In genomic region chr3:151204530-151205401, GRCh38 we compare ENCODE assay signal across 19 cellular contexts. TPM values are rescaled to one million over a fixed set of nuclear protein-coding genes. Genes with fewer than 3 reads are reported as not detected.
A peak's percentile ranks its signal among the peaks of the same experiment; 100 is the strongest.
DNase-seq lines count a peak whose midpoint lies in the region; ATAC-seq, FAIRE-seq and TF ChIP-seq lines count a peak whose summit lies in the region.
"Had no signal": no experiment of that assay in that cellular context is flagged by ENCODE, and none has a peak within 500 bp of the region (broad histone marks: within the 10 kb centered on the region; RNA-seq: fewer than 3 reads in every experiment).

No MANE protein-coding gene starts in this region.

- peak overlapping the region; percentile 58; the same call in 1 of the 2 replicates for H2AFZ ChIP-seq in SK-N-SH (ENCODE audit: low read depth)
- H2AFZ ChIP-seq: neural progenitor cell had no signal

- TF ChIP-seq CTCF in SK-N-SH (IDR thresholded peaks at IDR 0.05): no peak
- TF ChIP-seq CTCF in tibial nerve (IDR thresholded peaks at IDR 0.05): no peak

- POLR2A ChIA-PET in SK-N-SH (lab: Yijun Ruan, JAX): no interaction called here
- POLR2A ChIA-PET in naive thymus-derived CD8-positive, alpha-beta T cell (lab: Charles Lee): interaction anchor here (1.0 to 1.4 kb wide), 2 partner anchors 19 to 34 kb away, joined by 3 read pairs; no protein-coding TSS in a partner anchor

- TF ChIP-seq RAD21 in SK-N-SH (IDR thresholded peaks at IDR 0.05; ENCODE audit: low read length): no peak

- H3K27me3 ChIP-seq in SK-N-SH (ENCODE audit: insufficient read depth) (no peaks in the 10 kb centered on the region), tibial nerve (no peaks in the 10 kb centered on the region)
- H3K27me3 ChIP-seq: BLaER1, neural progenitor cell had no signal

- ATAC-seq in SK-N-SH treated with all-trans-retinoic acid at 6 μM for 48 hours (no peak), GM21529 (IDR thresholded peaks at IDR 0.05; ENCODE audit: unreplicated experiment) (no peak)
- no peak for ATAC-seq in naive thymus-derived CD8-positive, alpha-beta T cell
- ATAC-seq: K562 had no signal

- 93% methylated on average over 3 of the region's 3 CpGs for WGBS in SK-N-SH (ENCODE audit: low lambda C conversion rate)
- 77 to 80% methylated on average over 3 of the region's 3 CpGs for WGBS in tibial nerve, 2 donors

- peaks cover 10% of the 10 kb centered on the region for H3K36me3 Mint-ChIP-seq in activated naive CD8-positive, alpha-beta T cell
- H3K36me3 Mint-ChIP-seq in naive thymus-derived CD8-positive, alpha-beta T cell: peaks cover 0 to under 1% (median 0%) of the 10 kb centered on the region in 3 donors

- peak overlapping the region; percentile 94 for H3K27ac Mint-ChIP-seq in activated naive CD8-positive, alpha-beta T cell
- H3K27ac Mint-ChIP-seq in naive thymus-derived CD8-positive, alpha-beta T cell: peak overlapping the region; percentile 42 to 96 (median 92)
- H3K27ac Mint-ChIP-seq: neural progenitor cell had no signal

- no peak overlapping the region for H3K27ac ChIP-seq in SK-N-SH (ENCODE audit: low read depth in 2 of 2, low read length in 1 of 2)
- H3K27ac ChIP-seq in KOPT-K1 (ENCODE audit: low read depth, low read length, poor library complexity, severe bottlenecking): peak overlapping the region; percentile 68
- no peak overlapping the region for H3K27ac ChIP-seq in tibial nerve
- H3K27ac ChIP-seq: 22Rv1, BLaER1, HL-60, neural progenitor cell had no signal

- peaks cover 89% of the 10 kb centered on the region for H3K4me1 Mint-ChIP-seq in activated naive CD8-positive, alpha-beta T cell (ENCODE audit: low read depth)
- H3K4me1 Mint-ChIP-seq in naive thymus-derived CD8-positive, alpha-beta T cell: peaks cover 16 to 76% (median 64%) of the 10 kb centered on the region in 4 donors
- H3K4me1 Mint-ChIP-seq: neural progenitor cell had no signal

- H3K36me3 ChIP-seq in SK-N-SH (replicated peaks in 1 of 2; ENCODE audit: control insufficient read depth in 1 of 2, insufficient read depth in 2 of 2, low read length in 1 of 2): no peaks in the 10 kb centered on the region
- no peaks in the 10 kb centered on the region for H3K36me3 ChIP-seq in KOPT-K1 (ENCODE audit: insufficient read depth, low read length)
- no peaks in the 10 kb centered on the region for H3K36me3 ChIP-seq in tibial nerve
- H3K36me3 ChIP-seq: BLaER1, neural progenitor cell had no signal

- no peak for TF ChIP-seq POLR2A in tibial nerve (IDR thresholded peaks at IDR 0.05)

- H4K20me1 ChIP-seq in SK-N-SH (ENCODE audit: insufficient read depth): no peaks in the 10 kb centered on the region
- H4K20me1 ChIP-seq: BLaER1 had no signal

- FAIRE-seq in frontal cortex (lab: Jason Lieb, UNC): no peak
- FAIRE-seq: K562 had no signal

- no peaks in the 10 kb centered on the region for H3K27me3 Mint-ChIP-seq in activated naive CD8-positive, alpha-beta T cell
- no peaks in the 10 kb centered on the region for H3K27me3 Mint-ChIP-seq in naive thymus-derived CD8-positive, alpha-beta T cell

- no peak for TF ChIP-seq EP300 in SK-N-SH (IDR thresholded peaks at IDR 0.05; ENCODE audit: borderline replicate concordance in 1 of 2, low read depth in 1 of 2, low read length in 1 of 2)
- no peak for TF ChIP-seq EP300 in tibial nerve (IDR thresholded peaks at IDR 0.05)

- no peaks in the 10 kb centered on the region for H3K9me2 ChIP-seq in SK-N-SH

- peak overlapping the region; percentile 62 for H3K4me3 Mint-ChIP-seq in activated naive CD8-positive, alpha-beta T cell
- H3K4me3 Mint-ChIP-seq in naive thymus-derived CD8-positive, alpha-beta T cell: peak overlapping the region; percentile 6 to 73 (median 66)
- H3K4me3 Mint-ChIP-seq: neural progenitor cell had no signal

- CTCF ChIA-PET in SK-N-SH (lab: Yijun Ruan, JAX): interaction anchor here (0.9 to 1.6 kb wide), 2 partner anchors 22 to 36 kb away, joined by 3 to 5 read pairs; no protein-coding TSS in a partner anchor

- DNase-seq in SK-N-SH (no peak), frontal cortex (ENCODE audit: low spot score in 2 of 2) (no peak), tibial nerve (ENCODE audit: low spot score in 2 of 2) (no peak)
- no peak for DNase-seq in naive thymus-derived CD8-positive, alpha-beta T cell
- DNase-seq: islet precursor cell, mesendoderm, NCI-H2029 treated with DMSO at 0.1 percent for 48 hours, NCI-H510A treated with DMSO at 0.1 percent for 48 hours, OCI-M1 had no signal

- no peaks in the 10 kb centered on the region for H3K4me1 ChIP-seq in SK-N-SH (ENCODE audit: control insufficient read depth in 1 of 2, insufficient read depth in 2 of 2, low read depth in 1 of 2, low read length in 1 of 2)
- no peaks in the 10 kb centered on the region for H3K4me1 ChIP-seq in tibial nerve
- H3K4me1 ChIP-seq: neural progenitor cell had no signal

- no peak overlapping the region for H3K9ac ChIP-seq in SK-N-SH
- H3K9ac ChIP-seq: BLaER1, neural progenitor cell had no signal

- H3F3A ChIP-seq in SK-N-SH (replicated peaks; ENCODE audit: insufficient read depth): no peaks in the 10 kb centered on the region

- H3K9me3 Mint-ChIP-seq in activated naive CD8-positive, alpha-beta T cell (ENCODE audit: low read depth): no peaks in the 10 kb centered on the region
- H3K9me3 Mint-ChIP-seq in naive thymus-derived CD8-positive, alpha-beta T cell: no peaks in the 10 kb centered on the region
- H3K9me3 Mint-ChIP-seq: neural progenitor cell had no signal

- H3K9me3 ChIP-seq in SK-N-SH (no peaks in the 10 kb centered on the region), KOPT-K1 (ENCODE audit: insufficient read depth, low read length, poor library complexity, severe bottlenecking) (no peaks in the 10 kb centered on the region), tibial nerve (no peaks in the 10 kb centered on the region)
- H3K9me3 ChIP-seq: BLaER1 had no signal

- H3K79me2 ChIP-seq in SK-N-SH (ENCODE audit: insufficient read depth): no peaks in the 10 kb centered on the region

- no peak overlapping the region for H3K4me3 ChIP-seq in SK-N-SH (ENCODE audit: low read depth in 2 of 2, low read length in 1 of 2)
- H3K4me3 ChIP-seq in tibial nerve: no peak overlapping the region
- H3K4me3 ChIP-seq: BLaER1, K562, neural progenitor cell had no signal

- H3K4me2 ChIP-seq in SK-N-SH: no peak overlapping the region
- H3K4me2 ChIP-seq: BLaER1, neural progenitor cell had no signal

TF ChIP-seq in SK-N-SH, 30 proteins besides CTCF, POLR2A, EP300 and RAD21 (continues in another document):
- TF ChIP-seq REST (IDR thresholded peaks at IDR 0.05; ENCODE audit: low read depth, low read length) (no peak), MEF2A (IDR thresholded peaks at IDR 0.05; ENCODE audit: borderline replicate concordance, low read depth) (no peak)

TF ChIP-seq in SK-N-SH treated with all-trans-retinoic acid at 6 μM for 48 hours, 23 proteins besides CTCF, POLR2A, EP300 and RAD21:
- TF ChIP-seq TSHZ2 (CRISPR knock-in tag; IDR thresholded peaks at IDR 0.05) (no peak), ISL1 (CRISPR knock-in tag; IDR thresholded peaks at IDR 0.05) (no peak)

RNA-seq across cellular contexts. Expression of gene GPR171, which starts 1.8 kb away (rescaled TPM):
- polyA plus RNA-seq in SK-N-SH (2012; rRNA removed): not detected in 2 replicates
- not detected in 2 replicates for polyA plus RNA-seq in SK-N-SH (2012; cell fraction: cytosol; rRNA removed)
- not detected in 2 replicates for polyA plus RNA-seq in SK-N-SH (2012; cell fraction: nucleus; rRNA removed)
- 10 to 100 TPM; 35.5 to 39.3 TPM for total RNA-seq in naive thymus-derived CD8-positive, alpha-beta T cell
- polyA plus RNA-seq in naive thymus-derived CD8-positive, alpha-beta T cell: 100 to 1,000 TPM in 2 of 3 donors, 10 to 100 TPM in 1; 69.3 to 123 (median 108) TPM
- total RNA-seq in frontal cortex: not detected
- total RNA-seq in tibial nerve: 1 to 10 TPM in 2 of 4 donors, under 1 TPM in 1, not detected in 1; 0.84 to 2.7 (median 1.3) TPM
- total RNA-seq: H4, K562 had no signal
- polyA plus RNA-seq: K562 had no signal

Comparison
In these comparisons a context has a peak if more than half of its experiments do, and no peak if none do; other contexts are left out.
1. RNA of gene GPR171, which starts 1.8 kb away (total RNA-seq): 35.5 to 39.3 TPM in naive thymus-derived CD8-positive, alpha-beta T cell; 0.84 to 2.7 TPM in tibial nerve and not detected in frontal cortex (single experiment); every median in the first group is over 4 times any median in the second.